Comparison of ENCODE assay signal across 2 cellular contexts in the genomic region with DNA sequence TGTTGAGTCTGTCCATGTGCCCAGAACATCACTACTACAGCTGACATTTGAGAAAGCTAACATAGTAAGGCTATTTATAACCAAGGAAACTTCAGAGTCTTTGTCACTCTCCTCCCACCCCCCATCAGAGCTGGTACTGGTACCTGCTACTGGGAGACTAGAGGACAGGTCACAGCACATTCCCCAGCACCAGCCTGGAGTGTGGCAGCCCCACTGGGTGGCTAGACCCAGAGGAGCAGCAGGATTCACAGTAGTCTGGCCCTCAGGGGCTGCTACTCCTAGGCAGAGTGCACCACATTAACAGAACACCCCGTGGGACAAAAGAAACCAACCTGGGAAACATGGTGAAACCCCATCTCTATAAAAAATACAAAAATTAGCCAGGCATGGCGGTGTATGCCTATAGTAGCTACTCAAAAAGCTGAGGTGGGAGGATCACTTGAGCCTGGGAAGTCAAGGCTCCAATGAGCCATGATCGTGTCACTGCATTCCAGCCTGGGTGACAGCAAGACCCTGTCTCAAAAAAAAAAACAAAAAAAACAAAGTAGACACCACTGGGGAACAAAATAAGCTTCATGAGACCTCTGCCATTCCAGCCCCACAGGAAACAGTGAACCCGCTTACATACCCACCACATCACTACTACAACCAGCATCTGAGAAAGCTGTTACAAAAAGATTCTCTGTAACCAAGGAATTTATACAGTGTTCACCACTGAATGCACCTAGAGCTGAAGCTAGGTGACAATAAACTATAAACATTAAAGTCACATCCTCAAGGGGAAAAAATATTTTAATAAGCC.
TF ChIP-seq lines count a peak whose summit lies in the region.

No MANE protein-coding gene starts in this region.

TF ChIP-seq in IMR-90, 13 proteins besides CTCF, POLR2A, EP300 and RAD21:
- TF ChIP-seq SMC3 (IDR thresholded peaks at IDR 0.05; ENCODE audit: low read depth, low read length): no peak
- TF ChIP-seq RFX5 (IDR thresholded peaks at IDR 0.05; ENCODE audit: low read depth, low read length): no peak
- TF ChIP-seq FOS (IDR thresholded peaks at IDR 0.05; ENCODE audit: low read depth, low read length): no peak
- TF ChIP-seq NFE2L2 (IDR thresholded peaks at IDR 0.05; ENCODE audit: low read depth, low read length): no peak
- TF ChIP-seq USF2 (IDR thresholded peaks at IDR 0.05; ENCODE audit: low read depth, low read length): no peak
- TF ChIP-seq MAFK (IDR thresholded peaks at IDR 0.05; ENCODE audit: low read depth, low read length): no peak
- TF ChIP-seq CHD1 (IDR thresholded peaks at IDR 0.05; ENCODE audit: low read depth, low read length): no peak
- no peak for TF ChIP-seq MAZ (IDR thresholded peaks at IDR 0.05; ENCODE audit: borderline replicate concordance, low read depth, low read length)
TF ChIP-seq in IMR-90: peak in this region for 0.

TF ChIP-seq in SK-N-SH treated with all-trans-retinoic acid at 6 μM for 48 hours, 23 proteins besides CTCF, POLR2A, EP300 and RAD21:
- no peak for TF ChIP-seq ARNTL (CRISPR knock-in tag; IDR thresholded peaks at IDR 0.05; ENCODE audit: borderline replicate concordance, low read depth)
- TF ChIP-seq GLIS3 (CRISPR knock-in tag; IDR thresholded peaks at IDR 0.05): no peak
- TF ChIP-seq ZNF8 (CRISPR knock-in tag; IDR thresholded peaks at IDR 0.05): no peak
- TF ChIP-seq, protein P1, sequence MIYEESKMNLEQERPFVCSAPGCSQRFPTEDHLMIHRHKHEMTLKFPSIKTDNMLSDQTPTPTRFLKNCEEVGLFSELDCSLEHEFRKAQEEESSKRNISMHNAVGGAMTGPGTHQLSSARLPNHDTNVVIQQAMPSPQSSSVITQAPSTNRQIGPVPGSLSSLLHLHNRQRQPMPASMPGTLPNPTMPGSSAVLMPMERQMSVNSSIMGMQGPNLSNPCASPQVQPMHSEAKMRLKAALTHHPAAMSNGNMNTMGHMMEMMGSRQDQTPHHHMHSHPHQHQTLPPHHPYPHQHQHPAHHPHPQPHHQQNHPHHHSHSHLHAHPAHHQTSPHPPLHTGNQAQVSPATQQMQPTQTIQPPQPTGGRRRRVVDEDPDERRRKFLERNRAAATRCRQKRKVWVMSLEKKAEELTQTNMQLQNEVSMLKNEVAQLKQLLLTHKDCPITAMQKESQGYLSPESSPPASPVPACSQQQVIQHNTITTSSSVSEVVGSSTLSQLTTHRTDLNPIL (CRISPR knock-in tag; IDR thresholded peaks at IDR 0.05; ENCODE audit: low read depth): no peak
- no peak for TF ChIP-seq TSHZ2 (CRISPR knock-in tag; IDR thresholded peaks at IDR 0.05)
